In the genomic region with DNA sequence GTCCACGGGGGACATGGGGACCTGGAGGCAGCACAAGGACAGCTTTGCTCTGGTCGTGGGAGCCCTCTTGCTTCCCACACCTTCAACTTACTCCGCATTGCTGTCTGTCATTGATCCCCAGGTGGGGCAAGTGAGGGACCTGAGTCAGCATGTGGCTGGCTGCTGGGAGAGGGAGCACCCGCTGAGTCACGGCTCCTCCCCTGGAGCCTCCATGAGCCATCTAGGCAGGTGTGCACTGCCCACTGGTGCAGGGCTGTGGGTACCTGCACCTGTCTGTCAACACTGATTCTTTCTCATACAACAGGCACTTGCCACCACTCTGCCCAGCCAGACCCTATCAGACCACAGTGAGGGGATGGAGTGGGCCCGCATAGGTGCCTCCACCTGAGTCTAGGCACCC, we compare ENCODE assay signal across 17 cellular contexts. TPM values are rescaled to one million over a fixed set of nuclear protein-coding genes. Genes with fewer than 3 reads are reported as not detected.
"Had no signal": no experiment of that assay in that cellular context is flagged by ENCODE, and none has a peak within 500 bp of the region (broad histone marks: within the 10 kb centered on the region; RNA-seq: fewer than 3 reads in every experiment).

No MANE protein-coding gene starts in this region.

RNA-seq across cellular contexts. Expression of gene LGALS9B, which starts 24.8 kb away (rescaled TPM):
- total RNA-seq: activated B cell treated with CpG ODN at 0.5 μM for 24 hours; activated CD4-positive, alpha-beta memory T cell treated with anti-CD3 and anti-CD28 coated beads for 36 hours; activated CD4-positive, alpha-beta T cell treated with anti-CD3 and anti-CD28 coated beads, Interleukin-2, amount 10 ng/mL, durations not matched to agents 24 days and 14 days; activated CD8-positive, alpha-beta memory T cell treated with anti-CD3 and anti-CD28 coated beads for 36 hours; activated CD8-positive, alpha-beta T cell treated with anti-CD3 and anti-CD28 coated beads for 36 hours; activated naive CD4-positive, alpha-beta T cell treated with anti-CD3 and anti-CD28 coated beads for 36 hours; activated naive CD4-positive, alpha-beta T cell treated with anti-CD3 and anti-CD28 coated beads, Interleukin-2, amount 50 U/mL, for 72 hours; activated naive CD8-positive, alpha-beta T cell treated with anti-CD3 and anti-CD28 coated beads for 36 hours; activated T-cell treated with anti-CD3 and anti-CD28 coated beads, Interleukin-2, amount 50 U/mL, for 4 hours; activated T-cell treated with anti-CD3 and anti-CD28 coated beads, Interleukin-2, amount 50 U/mL, for 72 hours; activated T-helper 1 cell treated with anti-CD3 and anti-CD28 coated beads, Interleukin-12 subunit alpha, Interleukin-12 subunit beta, Interleukin-2, Interleukin-4 antibody, amounts not matched to agents 30 ng/mL and 10 ng/mL and 1 ng/mL, durations not matched to agents 14 hours and 24 hours and 36 hours; activated T-helper 17 cell treated with anti-CD3 and anti-CD28 coated beads, Interleukin-2, amount 50 U/mL, for 72 hours; adrenal gland; astrocyte; body of pancreas; cardiac septum; cerebellum had no signal
